Comparison of ENCODE assay signal across 24 cellular contexts in genomic region chr5:142522983-142523382, GRCh38.
A peak's percentile ranks its signal among the peaks of the same experiment; 100 is the strongest.
DNase-seq lines count a peak whose midpoint lies in the region; TF ChIP-seq lines count a peak whose summit lies in the region.
"Had no signal": no experiment of that assay in that cellular context is flagged by ENCODE, and none has a peak within 500 bp of the region (broad histone marks: within the 10 kb centered on the region; RNA-seq: fewer than 3 reads in every experiment).

No MANE protein-coding gene starts in this region.

- H3K56ac ChIP-seq in mesendoderm (ENCODE audit: low read length), result no peak overlapping the region

- intact Hi-C loops in OCI-LY7 (cut with micrococcal nuclease; ENCODE audit: unreplicated experiment), result no loop called here

- no peak overlapping the region for H4K5ac ChIP-seq in mesendoderm (ENCODE audit: low read length)

- H3K27me3 Mint-ChIP-seq in endodermal cell (ENCODE audit: insufficient read depth), result no peaks in the 10 kb centered on the region

- no peak overlapping the region for H2BK15ac ChIP-seq in mesendoderm (replicated peaks; ENCODE audit: low read depth)

- H3K36me3 Mint-ChIP-seq in endodermal cell (ENCODE audit: low read depth), result peaks cover 3% of the 10 kb centered on the region
- H3K36me3 Mint-ChIP-seq: CD14-positive monocyte; CD8-positive, alpha-beta memory T cell had no signal

- peak overlapping the region; percentile 10 for H3K4me3 ChIP-seq in endodermal cell (ENCODE audit: low read length)
- peak overlapping the region in 2 of 3 donors; percentile 16 to 27 for H3K4me3 ChIP-seq in liver (ENCODE audit: low read depth in 1 of 3, low read length in 3 of 3)
- H3K4me3 ChIP-seq in mesendoderm (ENCODE audit: low read length), result no peak overlapping the region
- no peak overlapping the region for H3K4me3 ChIP-seq in OCI-LY7 (ENCODE audit: low read depth, low read length, poor library complexity, severe bottlenecking)
- H3K4me3 ChIP-seq: A549; BLaER1 treated with 17β-estradiol and CSF1 and Interleukin-3, amounts not matched to agents 10 nM and 100 nM had no signal

- H4K8ac ChIP-seq in mesendoderm (ENCODE audit: low read depth, low read length), result no peak overlapping the region

- H3K9ac ChIP-seq in endodermal cell (ENCODE audit: extremely low read depth, low read length, poor library complexity, severe bottlenecking) (no peak overlapping the region), liver (ENCODE audit: low read depth in 1 of 2, low read length in 2 of 2) (no peak overlapping the region), mesendoderm (ENCODE audit: low read length) (no peak overlapping the region)
- H3K9ac ChIP-seq: BLaER1 treated with 17β-estradiol and CSF1 and Interleukin-3, amounts not matched to agents 10 nM and 100 nM had no signal

- H3K79me2 ChIP-seq in mesendoderm (ENCODE audit: control insufficient read depth, insufficient read depth, low read length), result no peaks in the 10 kb centered on the region
- H3K79me2 ChIP-seq in OCI-LY7 (ENCODE audit: insufficient read depth, low read depth, low read length), result no peaks in the 10 kb centered on the region

- peaks cover 7% of the 10 kb centered on the region for H3K9me3 Mint-ChIP-seq in endodermal cell
- H3K9me3 Mint-ChIP-seq: CD4-positive, alpha-beta T cell had no signal

- H3K9me3 ChIP-seq in endodermal cell (ENCODE audit: control insufficient read depth, low read length) (peaks cover 16% of the 10 kb centered on the region), liver (ENCODE audit: control insufficient read depth in 4 of 4, low read length in 3 of 4) (no peaks in the 10 kb centered on the region), OCI-LY7 (ENCODE audit: low read length) (no peaks in the 10 kb centered on the region)
- H3K9me3 ChIP-seq: A549, BE2C had no signal

- peak; percentile 24 to 57 for TF ChIP-seq RAD21 in liver (IDR thresholded peaks at IDR 0.05)

- BruUV-seq in OCI-LY7 (replicated peaks; lab: Mats Ljungman, UMichigan), result no TSS peak

- no peak overlapping the region for H3K4me3 Mint-ChIP-seq in endodermal cell
- H3K4me3 Mint-ChIP-seq: CD14-positive monocyte; CD4-positive, alpha-beta T cell; CD8-positive, alpha-beta memory T cell had no signal

- no peak overlapping the region for H3K18ac ChIP-seq in mesendoderm (ENCODE audit: low read length)

- H4K20me1 ChIP-seq in OCI-LY7 (ENCODE audit: insufficient read depth, low read length), result no peaks in the 10 kb centered on the region
- H4K20me1 ChIP-seq: BLaER1 treated with 17β-estradiol and CSF1 and Interleukin-3, amounts not matched to agents 10 nM and 100 nM had no signal

- peaks cover 10% of the 10 kb centered on the region for H3K4me1 Mint-ChIP-seq in endodermal cell

- H3K23ac ChIP-seq in mesendoderm (ENCODE audit: low read length), result no peak overlapping the region

- no peak overlapping the region for H2AFZ ChIP-seq in OCI-LY7 (ENCODE audit: low read length)

- H3K27me3 ChIP-seq in endodermal cell (ENCODE audit: control insufficient read depth, insufficient read depth, low read length, poor library complexity, severe bottlenecking) (no peaks in the 10 kb centered on the region), liver (ENCODE audit: control insufficient read depth in 4 of 4, insufficient read depth in 4 of 4, low read length in 3 of 4) (no peaks in the 10 kb centered on the region), mesendoderm (ENCODE audit: insufficient read depth, low read length, poor library complexity) (no peaks in the 10 kb centered on the region)
- H3K27me3 ChIP-seq: BE2C; BLaER1 treated with 17β-estradiol and CSF1 and Interleukin-3, amounts not matched to agents 10 nM and 100 nM had no signal

- H3K4me2 ChIP-seq in mesendoderm (ENCODE audit: low read length) (no peak overlapping the region), OCI-LY7 (ENCODE audit: low read length) (no peak overlapping the region)
- H3K4me2 ChIP-seq: A549; BLaER1 treated with 17β-estradiol and CSF1 and Interleukin-3, amounts not matched to agents 10 nM and 100 nM had no signal

- CTCF ChIA-PET in OCI-LY7 (lab: Charles Lee; ENCODE audit: unreplicated experiment), result interaction anchor here (0.6 kb wide), 1 partner anchor 52 kb away, joined by 3 read pairs; no protein-coding TSS in a partner anchor

- no peaks in the 10 kb centered on the region for H3K79me1 ChIP-seq in mesendoderm (ENCODE audit: low read length)

- H3K36me3 ChIP-seq in endodermal cell (ENCODE audit: control insufficient read depth, insufficient read depth, low read length) (no peaks in the 10 kb centered on the region), liver (ENCODE audit: control insufficient read depth in 4 of 4, insufficient read depth in 3 of 4, low read depth in 1 of 4, low read length in 3 of 4) (no peaks in the 10 kb centered on the region), mesendoderm (ENCODE audit: control insufficient read depth, insufficient read depth, low read length) (no peaks in the 10 kb centered on the region), OCI-LY7 (ENCODE audit: insufficient read depth, low read length) (no peaks in the 10 kb centered on the region)
- H3K36me3 ChIP-seq: BE2C; BLaER1 treated with 17β-estradiol and CSF1 and Interleukin-3, amounts not matched to agents 10 nM and 100 nM had no signal

- H3K9me2 ChIP-seq in OCI-LY7 (ENCODE audit: insufficient read depth, low read length), result no peaks in the 10 kb centered on the region

- POLR2A ChIA-PET in OCI-LY7 (lab: Charles Lee), result interaction anchor here (0.6 kb wide), 1 partner anchor 12 kb away, joined by 3 read pairs; no protein-coding TSS in a partner anchor

- WGBS in endodermal cell (ENCODE audit: insufficient coverage in 1 of 2, insufficient read length in 1 of 2), 2 experiments, result 88 to 96% methylated on average over 2 to 6 of the region's 6 CpGs
- 66% methylated on average over 6 of the region's 6 CpGs for WGBS in liver
- WGBS in mesendoderm (ENCODE audit: extremely low coverage, insufficient coverage, low lambda C conversion rate), result no CpG with 5 or more reads among the region's 6 CpGs

- no peak overlapping the region for H2BK5ac ChIP-seq in mesendoderm (ENCODE audit: low read length)

- H3K27ac ChIP-seq in endodermal cell (ENCODE audit: low read depth, low read length), result no peak overlapping the region
- H3K27ac ChIP-seq in liver (ENCODE audit: low read depth in 1 of 2, low read length in 2 of 2), result peak overlapping the region; percentile 85 to 86
- no peak overlapping the region for H3K27ac ChIP-seq in mesendoderm (ENCODE audit: low read depth, low read length)
- no peak overlapping the region for H3K27ac ChIP-seq in OCI-LY7 (ENCODE audit: low read depth, low read length, poor library complexity, severe bottlenecking)
- H3K27ac ChIP-seq: A549; BLaER1 treated with 17β-estradiol and CSF1 and Interleukin-3, amounts not matched to agents 10 nM and 100 nM had no signal

- H3K4me1 ChIP-seq in endodermal cell (ENCODE audit: control insufficient read depth, insufficient read depth, low read length), result no peaks in the 10 kb centered on the region
- peaks cover 5 to 29% (median 23%) of the 10 kb centered on the region in 4 donors for H3K4me1 ChIP-seq in liver (ENCODE audit: control insufficient read depth in 4 of 4, insufficient read depth in 4 of 4, low read length in 3 of 4)
- no peaks in the 10 kb centered on the region for H3K4me1 ChIP-seq in mesendoderm (ENCODE audit: control insufficient read depth, low read depth, low read length)
- no peaks in the 10 kb centered on the region for H3K4me1 ChIP-seq in OCI-LY7 (ENCODE audit: insufficient read depth, low read length, poor library complexity, severe bottlenecking)
- H3K4me1 ChIP-seq: BE2C had no signal

- no peak overlapping the region for H3K4ac ChIP-seq in mesendoderm (ENCODE audit: low read depth, low read length)

- DNase-seq in HuH-7 (ENCODE audit: low spot score) (peak; percentile 27), endodermal cell (no peak), mesendoderm (peak; percentile 19), OCI-LY7 (ENCODE audit: low spot score) (no peak), iPS-NIHi7 (ENCODE audit: extremely low spot score) (no peak), NCI-H1417 treated with DMSO at 0.1 percent for 48 hours (lab: John Stamatoyannopoulos, UW) (no peak), ecto neural progenitor cell (ENCODE audit: low spot score) (no peak)
- DNase-seq: 8988T; ACHN; AML-193; BE2C; CD4-positive, alpha-beta T cell; CD8-positive, alpha-beta memory T cell; DMS 273 treated with DMSO at 0.1 percent for 48 hours; DMS79; EL; GDM1; GOT3; H7; HCEC 1CT had no signal

- TF ChIP-seq CTCF in endodermal cell (conservative IDR thresholded peaks at IDR 0.05), result no peak
- no peak for TF ChIP-seq CTCF in liver (IDR thresholded peaks at IDR 0.05; ENCODE audit: low read depth, low read length, missing input control)
- no peak for TF ChIP-seq CTCF in OCI-LY7 (conservative IDR thresholded peaks at IDR 0.05; ENCODE audit: low read length)

- H3K27ac Mint-ChIP-seq in endodermal cell, result no peak overlapping the region
- H3K27ac Mint-ChIP-seq: CD14-positive monocyte; CD4-positive, alpha-beta T cell; CD8-positive, alpha-beta memory T cell had no signal

- no peak overlapping the region for H2BK120ac ChIP-seq in mesendoderm (ENCODE audit: low read depth, low read length)

- no peak overlapping the region for H2AK5ac ChIP-seq in mesendoderm (ENCODE audit: low read length)

TF ChIP-seq in liver, 16 proteins besides CTCF, POLR2A, EP300 and RAD21 (continues in another document):
- no peak for TF ChIP-seq TAF1 (conservative IDR thresholded peaks at IDR 0.05)
- no peak for TF ChIP-seq GABPA (IDR thresholded peaks at IDR 0.05 in 1 of 2, conservative IDR thresholded peaks at IDR 0.05 in 1 of 2)
- TF ChIP-seq YY1 (IDR thresholded peaks at IDR 0.05), result peak; percentile 55
- TF ChIP-seq SP1 (IDR thresholded peaks at IDR 0.05), result peak; percentile 71
- peak; percentile 47 for TF ChIP-seq ATF3 (IDR thresholded peaks at IDR 0.05)
- TF ChIP-seq NR2F2 (IDR thresholded peaks at IDR 0.05), result no peak
- peak in 1 of 2 donors; percentile 21 for TF ChIP-seq JUND (IDR thresholded peaks at IDR 0.05)
- no peak for TF ChIP-seq HNF4G (IDR thresholded peaks at IDR 0.05)
- peak; percentile 45 for TF ChIP-seq FOXA1 (IDR thresholded peaks at IDR 0.05)
- no peak for TF ChIP-seq EGR1 (IDR thresholded peaks at IDR 0.05; ENCODE audit: low read depth in 2 of 2)

Comparison
In these comparisons a context has a peak if more than half of its experiments do, and no peak if none do; other contexts are left out.
1. DNase-seq: peak in HuH-7 (single experiment) and mesendoderm (single experiment); none in endodermal cell (single experiment), OCI-LY7 (single experiment), iPS-NIHi7 (single experiment), NCI-H1417 treated with DMSO at 0.1 percent for 48 hours (single experiment) and ecto neural progenitor cell (single experiment).
2. H3K27ac ChIP-seq: peak in liver (2 of 2); none in endodermal cell (single experiment), mesendoderm (single experiment) and OCI-LY7 (single experiment).
3. H3K4me3 ChIP-seq: peak in endodermal cell (single experiment) and liver (2 of 3); none in mesendoderm (single experiment) and OCI-LY7 (single experiment).